In the genomic region with DNA sequence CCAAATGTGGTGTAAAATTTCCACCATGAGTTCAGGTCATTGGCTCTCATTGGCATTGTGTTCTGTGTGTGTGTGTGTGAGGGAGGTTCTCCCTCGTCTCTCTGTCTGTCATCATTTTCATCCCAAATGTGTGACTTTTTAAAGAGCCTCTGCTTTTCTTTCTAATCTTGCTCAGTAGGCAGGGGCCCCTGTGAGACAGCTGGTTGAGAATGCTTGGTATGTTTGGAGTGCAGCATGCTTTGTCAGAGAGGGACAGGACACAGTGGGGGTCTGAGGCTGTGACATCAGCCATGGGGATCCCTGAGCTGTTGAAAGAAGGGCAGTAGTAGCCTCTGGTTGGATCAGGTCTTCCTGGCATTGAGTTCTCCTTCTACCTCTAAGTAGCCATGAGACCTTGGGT, we compare ENCODE assay signal across 1 cellular context.
TF ChIP-seq lines count a peak whose summit lies in the region.

No MANE protein-coding gene starts in this region.

TF ChIP-seq in WTC11, 78 proteins besides CTCF, POLR2A, EP300 and RAD21 (continued from another document):
- TF ChIP-seq, protein P1, sequence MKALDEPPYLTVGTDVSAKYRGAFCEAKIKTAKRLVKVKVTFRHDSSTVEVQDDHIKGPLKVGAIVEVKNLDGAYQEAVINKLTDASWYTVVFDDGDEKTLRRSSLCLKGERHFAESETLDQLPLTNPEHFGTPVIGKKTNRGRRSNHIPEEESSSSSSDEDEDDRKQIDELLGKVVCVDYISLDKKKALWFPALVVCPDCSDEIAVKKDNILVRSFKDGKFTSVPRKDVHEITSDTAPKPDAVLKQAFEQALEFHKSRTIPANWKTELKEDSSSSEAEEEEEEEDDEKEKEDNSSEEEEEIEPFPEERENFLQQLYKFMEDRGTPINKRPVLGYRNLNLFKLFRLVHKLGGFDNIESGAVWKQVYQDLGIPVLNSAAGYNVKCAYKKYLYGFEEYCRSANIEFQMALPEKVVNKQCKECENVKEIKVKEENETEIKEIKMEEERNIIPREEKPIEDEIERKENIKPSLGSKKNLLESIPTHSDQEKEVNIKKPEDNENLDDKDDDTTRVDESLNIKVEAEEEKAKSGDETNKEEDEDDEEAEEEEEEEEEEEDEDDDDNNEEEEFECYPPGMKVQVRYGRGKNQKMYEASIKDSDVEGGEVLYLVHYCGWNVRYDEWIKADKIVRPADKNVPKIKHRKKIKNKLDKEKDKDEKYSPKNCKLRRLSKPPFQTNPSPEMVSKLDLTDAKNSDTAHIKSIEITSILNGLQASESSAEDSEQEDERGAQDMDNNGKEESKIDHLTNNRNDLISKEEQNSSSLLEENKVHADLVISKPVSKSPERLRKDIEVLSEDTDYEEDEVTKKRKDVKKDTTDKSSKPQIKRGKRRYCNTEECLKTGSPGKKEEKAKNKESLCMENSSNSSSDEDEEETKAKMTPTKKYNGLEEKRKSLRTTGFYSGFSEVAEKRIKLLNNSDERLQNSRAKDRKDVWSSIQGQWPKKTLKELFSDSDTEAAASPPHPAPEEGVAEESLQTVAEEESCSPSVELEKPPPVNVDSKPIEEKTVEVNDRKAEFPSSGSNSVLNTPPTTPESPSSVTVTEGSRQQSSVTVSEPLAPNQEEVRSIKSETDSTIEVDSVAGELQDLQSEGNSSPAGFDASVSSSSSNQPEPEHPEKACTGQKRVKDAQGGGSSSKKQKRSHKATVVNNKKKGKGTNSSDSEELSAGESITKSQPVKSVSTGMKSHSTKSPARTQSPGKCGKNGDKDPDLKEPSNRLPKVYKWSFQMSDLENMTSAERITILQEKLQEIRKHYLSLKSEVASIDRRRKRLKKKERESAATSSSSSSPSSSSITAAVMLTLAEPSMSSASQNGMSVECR (CRISPR knock-in tag; IDR thresholded peaks at IDR 0.05; ENCODE audit: borderline replicate concordance), result no peak
TF ChIP-seq in WTC11: peak in this region for 2.
